ENCODE assay signal across 9 cellular contexts in the genomic region with DNA sequence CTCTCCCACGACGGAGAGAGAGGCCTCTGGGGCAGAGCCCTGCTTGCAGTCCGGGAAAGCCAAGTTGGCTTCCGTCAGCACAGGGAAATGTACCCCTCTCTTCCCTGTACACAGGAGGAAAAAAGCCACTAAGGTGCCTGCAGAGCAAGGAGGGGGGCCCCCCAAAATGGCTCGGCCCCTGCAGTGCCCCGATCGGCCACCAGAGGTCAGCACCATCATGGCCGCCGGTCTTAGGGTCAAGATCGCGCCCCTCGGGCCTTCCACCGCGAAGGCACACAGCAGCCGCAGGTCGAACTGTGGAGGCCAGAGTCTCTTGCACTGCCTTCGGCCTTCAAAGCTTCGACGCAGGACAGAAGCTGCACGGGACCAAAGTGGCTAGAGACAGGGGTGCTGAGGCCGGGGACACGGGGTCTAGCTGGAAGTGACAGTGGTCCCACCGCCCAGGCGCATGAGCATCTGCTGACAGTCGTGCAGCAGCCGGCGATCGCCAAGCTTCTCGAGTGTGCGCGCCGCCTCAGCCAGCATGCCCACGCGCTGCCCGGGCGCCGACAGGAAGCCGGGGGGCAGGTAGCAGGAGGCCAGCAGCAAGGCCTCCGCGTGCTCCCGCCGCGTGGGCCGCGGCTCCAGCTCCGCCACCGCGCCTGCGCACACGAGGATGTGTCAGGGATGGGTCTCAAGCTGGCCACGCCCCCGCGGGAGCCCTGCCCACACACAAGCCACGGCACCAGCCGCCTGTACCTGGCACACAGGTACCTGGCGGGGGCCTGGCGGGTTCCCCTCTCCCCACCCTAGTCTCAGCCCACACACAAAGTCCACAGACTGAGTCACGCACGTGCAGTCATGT. TPM values are rescaled to one million over a fixed set of nuclear protein-coding genes. Genes with fewer than 3 reads are reported as not detected.
DNase-seq lines count a peak whose midpoint lies in the region; ATAC-seq, FAIRE-seq and TF ChIP-seq lines count a peak whose summit lies in the region.
"Had no signal": no experiment of that assay in that cellular context is flagged by ENCODE, and none has a peak within 500 bp of the region (broad histone marks: within the 10 kb centered on the region; RNA-seq: fewer than 3 reads in every experiment).

No MANE protein-coding gene starts in this region.

- H3K27me3 Mint-ChIP-seq in activated B cell treated with CpG ODN at 0.5 μM for 24 hours: no peaks in the 10 kb centered on the region

- no peaks in the 10 kb centered on the region for H3K9me3 Mint-ChIP-seq in activated B cell treated with CpG ODN at 0.5 μM for 24 hours

- H3K4me3 ChIP-seq in bronchial epithelial cell (ENCODE audit: low read depth, low read length): no peak overlapping the region

- peaks cover 11% of the 10 kb centered on the region for H3K4me1 Mint-ChIP-seq in activated B cell treated with CpG ODN at 0.5 μM for 24 hours

- no peak overlapping the region for H3K4me3 Mint-ChIP-seq in activated B cell treated with CpG ODN at 0.5 μM for 24 hours

- ATAC-seq in HG03520 (IDR thresholded peaks at IDR 0.05; ENCODE audit: unreplicated experiment): peak; percentile 48
- ATAC-seq in activated B cell treated with CpG ODN at 0.5 μM for 24 hours (ENCODE audit: low read depth): peak; percentile 82
- no peak for ATAC-seq in HG02623 (IDR thresholded peaks at IDR 0.05; ENCODE audit: unreplicated experiment)

- POLR2A ChIA-PET in activated B cell treated with CpG ODN at 0.5 μM for 24 hours (lab: Charles Lee): interaction anchor here (0.6 to 1.7 kb wide), 3 partner anchors 22 to 218 kb away, joined by 3 to 5 read pairs (median 4); no protein-coding TSS in a partner anchor

- intact Hi-C loops in activated B cell treated with CpG ODN at 0.5 μM for 24 hours (cut with micrococcal nuclease): loop anchor here (1.0 kb wide), 5 partner anchors 28 to 221 kb away; partner anchors contain the start of gene RAI1

- CTCF ChIA-PET in activated B cell treated with CpG ODN at 0.5 μM for 24 hours (lab: Charles Lee): interaction anchor here (0.9 to 6.0 kb wide), 11 partner anchors 8 to 221 kb away, joined by 3 to 76 read pairs (median 8); no protein-coding TSS in a partner anchor

- peaks cover 41% of the 10 kb centered on the region for H3K36me3 ChIP-seq in bronchial epithelial cell (ENCODE audit: control insufficient read depth, insufficient read depth, low read length)

- FAIRE-seq in bronchial epithelial cell (lab: Jason Lieb, UNC): no peak
- FAIRE-seq: TTC549 had no signal

- DNase-seq in D341Med (ENCODE audit: low spot score): peak; percentile 74
- DNase-seq in activated B cell treated with CpG ODN at 0.5 μM for 24 hours: peak; percentile 81
- DNase-seq in bronchial epithelial cell (ENCODE audit: low read depth): peak; percentile 40
- DNase-seq in kidney tubule cell (ENCODE audit: low spot score): peak; percentile 60
- DNase-seq in stimulated activated CD4-positive, alpha-beta T cell treated with anti-CD3 and anti-CD28 coated beads, Interleukin-2, amount 100 ng/mL, for 48 hours: peak; percentile 65 to 68
- DNase-seq in COR-L47 (lab: John Stamatoyannopoulos, UW): no peak

- no peaks in the 10 kb centered on the region for H3K27me3 ChIP-seq in bronchial epithelial cell (ENCODE audit: control insufficient read depth, insufficient read depth, low read length)

- TF ChIP-seq CTCF in activated B cell treated with CpG ODN at 0.5 μM for 24 hours (IDR thresholded peaks at IDR 0.05) (peak; percentile 70), bronchial epithelial cell (IDR thresholded peaks at IDR 0.05; ENCODE audit: insufficient read depth, low read length, severe bottlenecking) (peak; percentile 94)

- no peak overlapping the region for H3K27ac Mint-ChIP-seq in activated B cell treated with CpG ODN at 0.5 μM for 24 hours

- H3K36me3 Mint-ChIP-seq in activated B cell treated with CpG ODN at 0.5 μM for 24 hours (ENCODE audit: low read depth): peaks cover 41% of the 10 kb centered on the region

RNA-seq across cellular contexts. Expression of gene SREBF1, which starts 24.4 kb away (rescaled TPM):
- total RNA-seq in activated B cell treated with CpG ODN at 0.5 μM for 24 hours (16.7 and 19.7 TPM in 2 replicates), bronchial epithelial cell (51.6 and 65.5 TPM in 2 replicates)
